Comparison of ENCODE assay signal across 12 cellular contexts in the genomic region with DNA sequence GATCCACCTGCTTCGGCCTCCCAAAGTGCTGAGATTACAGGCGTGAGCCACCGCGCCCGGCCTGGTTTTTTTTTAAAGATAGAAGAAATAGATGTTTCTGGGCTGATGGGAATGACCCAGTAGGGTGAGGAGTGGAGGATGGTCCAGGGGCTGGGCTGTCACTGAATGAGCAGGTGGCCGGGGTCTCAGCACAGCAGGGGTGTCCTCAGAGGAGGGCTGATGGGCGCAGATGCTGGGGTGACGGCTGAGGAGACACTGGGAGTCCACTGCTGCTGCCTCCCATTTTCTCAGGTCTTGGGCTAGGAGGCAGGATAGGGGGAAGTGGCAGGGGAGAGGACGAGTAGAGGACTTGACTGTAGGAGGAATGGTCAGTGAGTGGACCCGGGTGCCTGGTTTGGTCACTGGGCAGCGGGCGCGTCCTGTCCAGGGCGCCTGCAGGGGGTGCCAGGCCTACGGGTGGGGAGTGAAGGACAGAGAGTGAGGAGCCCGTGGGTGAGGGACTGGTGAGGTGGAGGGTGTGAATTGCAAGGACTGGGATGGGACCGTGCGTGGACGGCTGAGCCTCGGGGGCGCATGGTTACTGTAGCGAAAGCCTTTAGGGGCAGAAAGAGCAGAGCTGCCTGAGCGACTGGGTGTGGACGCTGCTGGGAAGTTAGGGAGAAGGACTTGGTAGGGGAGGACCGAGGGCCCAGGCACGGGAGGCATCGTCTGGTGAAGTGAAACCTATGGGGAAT. TPM values are rescaled to one million over a fixed set of nuclear protein-coding genes. Genes with fewer than 3 reads are reported as not detected.
DNase-seq lines count a peak whose midpoint lies in the region; ATAC-seq and TF ChIP-seq lines count a peak whose summit lies in the region.
"Had no signal": no experiment of that assay in that cellular context is flagged by ENCODE, and none has a peak within 500 bp of the region (broad histone marks: within the 10 kb centered on the region; RNA-seq: fewer than 3 reads in every experiment).

No MANE protein-coding gene starts in this region.

- H3K9me3 Mint-ChIP-seq in activated naive CD8-positive, alpha-beta T cell (ENCODE audit: low read depth) = no peaks in the 10 kb centered on the region
- H3K9me3 Mint-ChIP-seq in activated naive CD8-positive, alpha-beta T cell treated with anti-CD3 and anti-CD28 coated beads, Interleukin-2, amount 50 U/mL, for 24 hours = no peaks in the 10 kb centered on the region
- no peaks in the 10 kb centered on the region for H3K9me3 Mint-ChIP-seq in T-cell

- no peaks in the 10 kb centered on the region for H3K27me3 Mint-ChIP-seq in activated naive CD8-positive, alpha-beta T cell
- no peaks in the 10 kb centered on the region for H3K27me3 Mint-ChIP-seq in activated naive CD8-positive, alpha-beta T cell treated with anti-CD3 and anti-CD28 coated beads, Interleukin-2, amount 50 U/mL, for 24 hours
- peaks cover 0 to 16% of the 10 kb centered on the region in 2 donors for H3K27me3 Mint-ChIP-seq in T-cell

- no peak for ATAC-seq in activated naive CD8-positive, alpha-beta T cell treated with anti-CD3 and anti-CD28 coated beads, Interleukin-2, amount 50 U/mL, for 24 hours
- ATAC-seq in T-cell (replicated peaks in 1 of 4) (no peak), left lung (no peak), GM18867 (IDR thresholded peaks at IDR 0.05; ENCODE audit: unreplicated experiment) (no peak)

- TF ChIP-seq CTCF in left lung (IDR thresholded peaks at IDR 0.05) (no peak), thyroid gland (IDR thresholded peaks at IDR 0.05) (no peak)

- H3K9me3 ChIP-seq in left lung = no peaks in the 10 kb centered on the region
- H3K9me3 ChIP-seq in thyroid gland = no peaks in the 10 kb centered on the region
- H3K9me3 ChIP-seq: SJCRH30, uterus had no signal

- H3K4me1 Mint-ChIP-seq in activated naive CD8-positive, alpha-beta T cell (ENCODE audit: low read depth) = peaks cover 14% of the 10 kb centered on the region
- H3K4me1 Mint-ChIP-seq in activated naive CD8-positive, alpha-beta T cell treated with anti-CD3 and anti-CD28 coated beads, Interleukin-2, amount 50 U/mL, for 24 hours = peaks cover 26% of the 10 kb centered on the region
- peaks cover 23 to 34% (median 31%) of the 10 kb centered on the region in 3 donors for H3K4me1 Mint-ChIP-seq in T-cell

- H3K4me1 ChIP-seq in left lung (peaks cover 18 to 57% of the 10 kb centered on the region in 2 donors), thyroid gland (peaks cover 32 to 39% of the 10 kb centered on the region in 2 donors)

- intact Hi-C loops in left lung (cut with DNase I) = no loop called here
- intact Hi-C loops in thyroid gland (cut with DNase I) = no loop called here

- DNase-seq in activated naive CD8-positive, alpha-beta T cell treated with anti-CD3 and anti-CD28 coated beads, Interleukin-2, amount 50 U/mL, for 24 hours = no peak
- DNase-seq in T-cell (no peak), left lung (peak in 1 of 2 donors; percentile 65), thyroid gland (peak in 1 of 2 donors; percentile 38), AG08396 (ENCODE audit: low spot score) (no peak), mesenteric fat pad (ENCODE audit: low spot score) (no peak)
- DNase-seq: activated CD4-positive, alpha-beta T cell treated with anti-CD3 and anti-CD28 coated beads for 4 hours; activated naive CD4-positive, alpha-beta T cell treated with anti-CD3 and anti-CD28 coated beads, Interleukin-2, amount 50 U/mL, for 16 hours; uterus had no signal

- H3K4me3 Mint-ChIP-seq in activated naive CD8-positive, alpha-beta T cell = no peak overlapping the region
- H3K4me3 Mint-ChIP-seq in activated naive CD8-positive, alpha-beta T cell treated with anti-CD3 and anti-CD28 coated beads, Interleukin-2, amount 50 U/mL, for 24 hours = no peak overlapping the region
- H3K4me3 Mint-ChIP-seq in T-cell = peak overlapping the region in 2 of 3 donors; percentile 7 to 40

- H3K4me3 ChIP-seq in left lung (no peak overlapping the region), thyroid gland (replicated peaks in 1 of 3) (no peak overlapping the region)
- H3K4me3 ChIP-seq: SJCRH30, uterus had no signal

- WGBS in thyroid gland, 2 donors = 78 to 84% methylated on average over 27 of the region's 27 CpGs

- H3K27ac ChIP-seq in left lung (peak overlapping the region; percentile 39 to 93), thyroid gland (peak overlapping the region in 2 of 3 donors; percentile 72 to 82)

- no peak for TF ChIP-seq POLR2A in thyroid gland (IDR thresholded peaks at IDR 0.05)

- POLR2A ChIA-PET in T-cell (lab: Charles Lee) = no interaction called here

- H3K36me3 Mint-ChIP-seq in activated naive CD8-positive, alpha-beta T cell = no peaks in the 10 kb centered on the region
- H3K36me3 Mint-ChIP-seq in activated naive CD8-positive, alpha-beta T cell treated with anti-CD3 and anti-CD28 coated beads, Interleukin-2, amount 50 U/mL, for 24 hours (ENCODE audit: low read depth) = peaks cover 2% of the 10 kb centered on the region
- H3K36me3 Mint-ChIP-seq in T-cell = peaks cover 4% of the 10 kb centered on the region

- H3K27me3 ChIP-seq in left lung (no peaks in the 10 kb centered on the region), thyroid gland (no peaks in the 10 kb centered on the region)
- H3K27me3 ChIP-seq: SJCRH30, uterus had no signal

- CTCF ChIA-PET in T-cell (lab: Charles Lee) = no interaction called here

- H3K27ac Mint-ChIP-seq in activated naive CD8-positive, alpha-beta T cell = peak overlapping the region; percentile 28
- H3K27ac Mint-ChIP-seq in activated naive CD8-positive, alpha-beta T cell treated with anti-CD3 and anti-CD28 coated beads, Interleukin-2, amount 50 U/mL, for 24 hours = no peak overlapping the region
- H3K27ac Mint-ChIP-seq in T-cell = no peak overlapping the region

- H3K36me3 ChIP-seq in left lung (peaks cover 0 to 43% of the 10 kb centered on the region in 2 donors), thyroid gland (peaks cover 11 to 15% of the 10 kb centered on the region in 2 donors)
- H3K36me3 ChIP-seq: uterus had no signal

RNA-seq across cellular contexts. Expression of a gene that starts 2.2 kb away (rescaled TPM):
- total RNA-seq in T-cell (1 to 10 TPM; 2.2 to 5.6 (median 3.2) TPM), left lung (10 to 100 TPM; 31.8 to 38.5 TPM), thyroid gland (10 to 100 TPM; 10.8 to 14.7 (median 12.0) TPM), mesenteric fat pad (9.2 TPM)

RNA-seq across cellular contexts. Expression of a gene that starts 20.2 kb away (rescaled TPM):
- total RNA-seq in T-cell = 10 to 100 TPM; 36.1 to 62.2 (median 58.8) TPM
- total RNA-seq in left lung = 10 to 100 TPM; 47.8 to 49.7 TPM
- total RNA-seq in thyroid gland = 10 to 100 TPM; 29.8 to 39.1 (median 32.4) TPM
- total RNA-seq in mesenteric fat pad = 39.2 TPM

RNA-seq across cellular contexts. Expression of a gene that starts 24.3 kb away (rescaled TPM):
- under 1 TPM in 1 of 5 donors, not detected in 4; 0.54 TPM for total RNA-seq in T-cell
- total RNA-seq in left lung = not detected
- not detected for total RNA-seq in thyroid gland
- total RNA-seq in mesenteric fat pad = not detected
- total RNA-seq: SJCRH30, uterus had no signal

RNA-seq across cellular contexts. Expression of a gene that starts 26.7 kb away (rescaled TPM):
- 1 to 10 TPM in 4 of 5 donors, under 1 TPM in 1; 0.55 to 2.7 (median 1.7) TPM for total RNA-seq in T-cell
- 10 to 100 TPM; 11.3 to 15.2 TPM for total RNA-seq in left lung
- 10 to 100 TPM in 1 of 4 donors, 1 to 10 TPM in 3; 1.8 to 10.2 (median 6.8) TPM for total RNA-seq in thyroid gland
- total RNA-seq in mesenteric fat pad = 16.3 TPM

RNA-seq across cellular contexts. Expression of a gene that starts 34.3 kb away (rescaled TPM):
- total RNA-seq in T-cell = 100 to 1,000 TPM in 2 of 5 donors, 10 to 100 TPM in 3; 50.6 to 118 (median 95.3) TPM
- total RNA-seq in left lung = 100 to 1,000 TPM; 245 to 337 TPM
- 100 to 1,000 TPM; 181 to 757 (median 487) TPM for total RNA-seq in thyroid gland
- 298 TPM for total RNA-seq in mesenteric fat pad

Comparison
In these comparisons a context has a peak if more than half of its experiments do, and no peak if none do; other contexts are left out.
1. H3K4me3 Mint-ChIP-seq: peak in T-cell (2 of 3); none in activated naive CD8-positive, alpha-beta T cell (single experiment) and activated naive CD8-positive, alpha-beta T cell treated with anti-CD3 and anti-CD28 coated beads, Interleukin-2, amount 50 U/mL, for 24 hours (single experiment).